In genomic region chr1:205247130-205247921, GRCh38 we compare ENCODE assay signal across 12 cellular contexts. TPM values are rescaled to one million over a fixed set of nuclear protein-coding genes. Genes with fewer than 3 reads are reported as not detected.
DNase-seq lines count a peak whose midpoint lies in the region; ATAC-seq and TF ChIP-seq lines count a peak whose summit lies in the region.
"Had no signal": no experiment of that assay in that cellular context is flagged by ENCODE, and none has a peak within 500 bp of the region (broad histone marks: within the 10 kb centered on the region; RNA-seq: fewer than 3 reads in every experiment).

No MANE protein-coding gene starts in this region.

- POLR2A ChIA-PET in activated CD8-positive, alpha-beta T cell treated with anti-CD3 and anti-CD28 coated beads for 36 hours (lab: Charles Lee): interaction anchor here (0.7 to 2.4 kb wide), 4 partner anchors 9 to 126 kb away, joined by 3 to 12 read pairs (median 3); partner anchors contain the start of gene RBBP5
- POLR2A ChIA-PET in activated CD8-positive, alpha-beta T cell treated with anti-CD3 and anti-CD28 coated beads, Interleukin-2, amount 10 ng/mL, durations not matched to agents 7 days and 5 days (lab: Charles Lee): interaction anchor here (1.3 kb wide), 1 partner anchor 35 kb away, joined by 3 read pairs; no protein-coding TSS in a partner anchor

- no peak for TF ChIP-seq CTCF in activated CD8-positive, alpha-beta T cell treated with anti-CD3 and anti-CD28 coated beads for 36 hours (IDR thresholded peaks at IDR 0.05)
- TF ChIP-seq CTCF in thoracic aorta (IDR thresholded peaks at IDR 0.05): no peak

- H3K4me1 ChIP-seq in thoracic aorta (ENCODE audit: control insufficient read depth in 1 of 2, low read depth in 2 of 2): peaks cover 23 to 60% of the 10 kb centered on the region in 2 donors

- H3K4me3 Mint-ChIP-seq in activated CD8-positive, alpha-beta T cell treated with anti-CD3 and anti-CD28 coated beads for 36 hours: no peak overlapping the region
- H3K4me3 Mint-ChIP-seq in activated CD8-positive, alpha-beta T cell treated with anti-CD3 and anti-CD28 coated beads, Interleukin-2, amount 10 ng/mL, durations not matched to agents 7 days and 5 days: no peak overlapping the region

- H3K9me3 ChIP-seq in thoracic aorta: no peaks in the 10 kb centered on the region
- H3K9me3 ChIP-seq: body of pancreas had no signal

- peaks cover 6% of the 10 kb centered on the region for H3K4me1 Mint-ChIP-seq in activated CD8-positive, alpha-beta T cell treated with anti-CD3 and anti-CD28 coated beads for 36 hours (ENCODE audit: low read depth)
- peaks cover 19% of the 10 kb centered on the region for H3K4me1 Mint-ChIP-seq in activated CD8-positive, alpha-beta T cell treated with anti-CD3 and anti-CD28 coated beads, Interleukin-2, amount 10 ng/mL, durations not matched to agents 7 days and 5 days (ENCODE audit: low read depth)

- intact Hi-C loops in activated CD8-positive, alpha-beta T cell treated with anti-CD3 and anti-CD28 coated beads for 36 hours (cut with micrococcal nuclease): no loop called here

- ATAC-seq in activated CD8-positive, alpha-beta T cell treated with anti-CD3 and anti-CD28 coated beads for 36 hours: peak; percentile 48
- ATAC-seq in activated CD8-positive, alpha-beta T cell treated with anti-CD3 and anti-CD28 coated beads, Interleukin-2, amount 10 ng/mL, durations not matched to agents 7 days and 5 days: no peak
- ATAC-seq in thoracic aorta (ENCODE audit: insufficient number of reproducible peaks, low FRiP score, low read depth) (no peak), HG03342 (IDR thresholded peaks at IDR 0.05; ENCODE audit: unreplicated experiment) (no peak), GM21717 (IDR thresholded peaks at IDR 0.05; ENCODE audit: unreplicated experiment) (no peak)
- ATAC-seq: body of pancreas had no signal

- H3K27me3 ChIP-seq in layer of hippocampus (ENCODE audit: control insufficient read depth, insufficient read depth, low read length): no peaks in the 10 kb centered on the region
- no peaks in the 10 kb centered on the region for H3K27me3 ChIP-seq in thoracic aorta (replicated peaks; ENCODE audit: insufficient read depth)
- H3K27me3 ChIP-seq: body of pancreas had no signal

- no peaks in the 10 kb centered on the region for H3K27me3 Mint-ChIP-seq in activated CD8-positive, alpha-beta T cell treated with anti-CD3 and anti-CD28 coated beads for 36 hours
- H3K27me3 Mint-ChIP-seq in activated CD8-positive, alpha-beta T cell treated with anti-CD3 and anti-CD28 coated beads, Interleukin-2, amount 10 ng/mL, durations not matched to agents 7 days and 5 days (ENCODE audit: low read depth): no peaks in the 10 kb centered on the region

- H3K9me3 Mint-ChIP-seq in activated CD8-positive, alpha-beta T cell treated with anti-CD3 and anti-CD28 coated beads for 36 hours: no peaks in the 10 kb centered on the region
- H3K9me3 Mint-ChIP-seq in activated CD8-positive, alpha-beta T cell treated with anti-CD3 and anti-CD28 coated beads, Interleukin-2, amount 10 ng/mL, durations not matched to agents 7 days and 5 days (ENCODE audit: insufficient read depth): no peaks in the 10 kb centered on the region

- H3K27ac ChIP-seq in layer of hippocampus (ENCODE audit: low read depth, low read length): peak overlapping the region; percentile 99
- peak overlapping the region; percentile 81 to 86 for H3K27ac ChIP-seq in thoracic aorta
- H3K27ac ChIP-seq: body of pancreas, C4-2B had no signal

- peaks cover 4% of the 10 kb centered on the region for H3K36me3 ChIP-seq in thoracic aorta

- no peak overlapping the region for H3K4me3 ChIP-seq in thoracic aorta
- H3K4me3 ChIP-seq: body of pancreas had no signal

- peak; percentile 37 for DNase-seq in activated CD8-positive, alpha-beta T cell treated with anti-CD3 and anti-CD28 coated beads for 36 hours
- DNase-seq in activated CD8-positive, alpha-beta T cell treated with anti-CD3 and anti-CD28 coated beads, Interleukin-2, amount 10 ng/mL, durations not matched to agents 7 days and 5 days: no peak
- peak in 49 of 58 donors; percentile 39 to 92 (median 75) for DNase-seq in anterior cingulate cortex (lab: John Stamatoyannopoulos, UW)
- no peak for DNase-seq in thoracic aorta (ENCODE audit: low spot score)
- DNase-seq in NCI-H1694 (lab: John Stamatoyannopoulos, UW): no peak
- DNase-seq: body of pancreas, kidney glomerular epithelial cell, NCI-H1105 had no signal

- H3K36me3 Mint-ChIP-seq in activated CD8-positive, alpha-beta T cell treated with anti-CD3 and anti-CD28 coated beads for 36 hours (ENCODE audit: low read depth): peaks cover 3% of the 10 kb centered on the region
- no peaks in the 10 kb centered on the region for H3K36me3 Mint-ChIP-seq in activated CD8-positive, alpha-beta T cell treated with anti-CD3 and anti-CD28 coated beads, Interleukin-2, amount 10 ng/mL, durations not matched to agents 7 days and 5 days (ENCODE audit: low read depth)

- CTCF ChIA-PET in activated CD8-positive, alpha-beta T cell treated with anti-CD3 and anti-CD28 coated beads for 36 hours (lab: Charles Lee): interaction anchor here (0.7 to 11.9 kb wide), 14 partner anchors 8 to 385 kb away, joined by 3 to 101 read pairs (median 4); partner anchors contain the start of genes ELK4 and TMCC2
- CTCF ChIA-PET in activated CD8-positive, alpha-beta T cell treated with anti-CD3 and anti-CD28 coated beads, Interleukin-2, amount 10 ng/mL, durations not matched to agents 7 days and 5 days (lab: Charles Lee): interaction anchor here (0.8 to 24.8 kb wide), 7 partner anchors 7 to 107 kb away, joined by 3 to 509 read pairs (median 3); partner anchors contain the start of gene TMCC2

- H3K27ac Mint-ChIP-seq in activated CD8-positive, alpha-beta T cell treated with anti-CD3 and anti-CD28 coated beads for 36 hours: no peak overlapping the region
- no peak overlapping the region for H3K27ac Mint-ChIP-seq in activated CD8-positive, alpha-beta T cell treated with anti-CD3 and anti-CD28 coated beads, Interleukin-2, amount 10 ng/mL, durations not matched to agents 7 days and 5 days

RNA-seq across cellular contexts. Expression of gene TMCC2, which starts 19.6 kb away (rescaled TPM):
- 1 to 10 TPM; 6.6 to 7.1 TPM for total RNA-seq in activated CD8-positive, alpha-beta T cell treated with anti-CD3 and anti-CD28 coated beads for 36 hours
- 1 to 10 TPM; 2.6 to 2.7 TPM for total RNA-seq in activated CD8-positive, alpha-beta T cell treated with anti-CD3 and anti-CD28 coated beads, Interleukin-2, amount 10 ng/mL, durations not matched to agents 7 days and 5 days
- 1 to 10 TPM; 6.8 to 8.9 TPM for total RNA-seq in thoracic aorta

RNA-seq across cellular contexts. Expression of gene DSTYK, which starts 35.8 kb away (rescaled TPM):
- 10 to 100 TPM; 10.0 to 10.7 TPM for total RNA-seq in activated CD8-positive, alpha-beta T cell treated with anti-CD3 and anti-CD28 coated beads for 36 hours
- total RNA-seq in activated CD8-positive, alpha-beta T cell treated with anti-CD3 and anti-CD28 coated beads, Interleukin-2, amount 10 ng/mL, durations not matched to agents 7 days and 5 days: 10 to 100 TPM in 1 of 2 experiments, 1 to 10 TPM in 1; 9.7 to 10.4 TPM
- 10 to 100 TPM; 12.9 to 14.4 TPM for total RNA-seq in thoracic aorta

Comparison
In these comparisons a context has a peak if more than half of its experiments do, and no peak if none do; other contexts are left out.
1. DNase-seq: peak in activated CD8-positive, alpha-beta T cell treated with anti-CD3 and anti-CD28 coated beads for 36 hours (single experiment) and anterior cingulate cortex (49 of 58); none in activated CD8-positive, alpha-beta T cell treated with anti-CD3 and anti-CD28 coated beads, Interleukin-2, amount 10 ng/mL, durations not matched to agents 7 days and 5 days (single experiment), thoracic aorta (single experiment) and NCI-H1694 (single experiment).